In the genomic region with DNA sequence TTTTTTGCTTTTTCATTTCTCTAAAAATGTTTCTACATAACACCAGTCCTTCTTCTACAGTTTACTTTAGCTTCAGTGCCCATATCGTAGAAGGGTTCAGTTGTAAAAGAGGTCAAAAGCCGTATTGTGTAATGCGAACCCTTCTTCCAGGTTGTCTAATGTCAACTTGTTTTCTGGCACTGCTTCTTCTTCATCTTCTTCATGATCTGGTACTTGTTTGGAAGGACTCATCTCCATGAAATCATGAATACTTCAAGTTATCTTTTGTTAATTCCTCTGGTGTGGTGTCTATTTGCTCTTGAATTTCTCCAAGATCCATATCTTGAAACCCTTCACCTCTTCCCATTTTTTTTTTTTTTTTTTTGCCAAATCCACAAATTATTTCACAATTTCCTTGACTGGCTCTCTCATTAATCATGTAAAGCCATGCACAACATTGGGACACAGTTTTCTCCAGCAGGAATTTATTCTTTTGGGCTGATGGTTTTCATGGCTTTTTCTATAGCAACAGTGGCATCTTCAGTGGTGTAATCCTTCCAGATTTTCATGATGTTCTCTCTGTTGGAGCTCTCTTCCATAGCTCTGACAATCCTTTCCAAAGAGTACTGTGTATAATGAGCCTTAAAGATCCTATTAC, we compare ENCODE assay signal across 17 cellular contexts.
A peak's percentile ranks its signal among the peaks of the same experiment; 100 is the strongest.
DNase-seq lines count a peak whose midpoint lies in the region; ATAC-seq, FAIRE-seq and TF ChIP-seq lines count a peak whose summit lies in the region.
"Had no signal": no experiment of that assay in that cellular context is flagged by ENCODE, and none has a peak within 500 bp of the region (broad histone marks: within the 10 kb centered on the region; RNA-seq: fewer than 3 reads in every experiment).

No MANE protein-coding gene starts in this region.

- intact Hi-C loops in PC-9 (cut with micrococcal nuclease; ENCODE audit: unreplicated experiment): no loop called here
- intact Hi-C loops in pancreas (cut with DNase I): no loop called here

- TF ChIP-seq CTCF in PC-9 (conservative IDR thresholded peaks at IDR 0.05) (no peak), fibroblast of pulmonary artery (IDR thresholded peaks at IDR 0.05; ENCODE audit: low read length, missing control alignments) (no peak), neural crest cell (conservative IDR thresholded peaks at IDR 0.05) (no peak), pancreas (IDR thresholded peaks at IDR 0.05) (no peak)

- H3F3A ChIP-seq in PC-9 (ENCODE audit: insufficient read depth, low read depth): no peaks in the 10 kb centered on the region

- H2AFZ ChIP-seq in PC-9: 0 out of 2 replicates have a peak overlapping the region, but pooled peaks have one; percentile 66

- no peak for DNase-seq in PC-9
- peak; percentile 20 for DNase-seq in fibroblast of pulmonary artery (ENCODE audit: low read depth)
- DNase-seq in neural crest cell (ENCODE audit: low read depth, low spot score): no peak
- DNase-seq in DMS79 treated with DMSO at 0.1 percent for 48 hours (lab: John Stamatoyannopoulos, UW): no peak
- no peak for DNase-seq in pancreas
- DNase-seq in GM12892 (ENCODE audit: insufficient read length): no peak
- DNase-seq in activated gamma-delta T cell treated with Interleukin-2 at 50 U/mL for 16 hours: no peak
- DNase-seq: C1 segment of cervical spinal cord, HFFc6, NCI-H1417, NCI-H187 treated with DMSO at 0.1 percent for 48 hours, NCI-H345, NCI-H524 treated with DMSO at 0.1 percent for 48 hours, Peyer's patch had no signal

- CTCF ChIA-PET in PC-9 (lab: Charles Lee): no interaction called here

- no peaks in the 10 kb centered on the region for H3K79me2 ChIP-seq in PC-9 (ENCODE audit: low read depth)

- H3K27me3 ChIP-seq in PC-9 (ENCODE audit: insufficient read depth, low read depth) (no peaks in the 10 kb centered on the region), pancreas (peaks cover 0 to 8% (median 0%) of the 10 kb centered on the region in 4 donors)
- H3K27me3 ChIP-seq: Peyer's patch had no signal

- H3K4me2 ChIP-seq in PC-9: no peak overlapping the region

- WGBS in pancreas, 2 donors: 62 to 85% methylated on average over 3 of the region's 3 CpGs

- peaks cover 5% of the 10 kb centered on the region for H3K9me3 Mint-ChIP-seq in neural crest cell
- H3K9me3 Mint-ChIP-seq: HFFc6 had no signal

- H3K4me1 ChIP-seq in PC-9 (replicated peaks; ENCODE audit: insufficient read depth): no peaks in the 10 kb centered on the region
- H3K4me1 ChIP-seq in pancreas: no peaks in the 10 kb centered on the region
- H3K4me1 ChIP-seq: Peyer's patch had no signal

- H3K36me3 ChIP-seq in PC-9 (ENCODE audit: low read depth): no peaks in the 10 kb centered on the region
- H3K36me3 ChIP-seq in pancreas: no peaks in the 10 kb centered on the region
- H3K36me3 ChIP-seq: Peyer's patch had no signal

- peaks cover 24% of the 10 kb centered on the region for H3K4me1 Mint-ChIP-seq in neural crest cell

- H3K27me3 Mint-ChIP-seq in neural crest cell (ENCODE audit: low read depth): no peaks in the 10 kb centered on the region

- no peaks in the 10 kb centered on the region for H4K20me1 ChIP-seq in PC-9 (ENCODE audit: insufficient read depth)

- H3K4me3 ChIP-seq in PC-9: no peak overlapping the region
- H3K4me3 ChIP-seq in fibroblast of pulmonary artery (replicated peaks; ENCODE audit: low read depth, low read length): no peak overlapping the region
- no peak overlapping the region for H3K4me3 ChIP-seq in pancreas
- H3K4me3 ChIP-seq: Peyer's patch had no signal

- ATAC-seq in pancreas: no peak
- ATAC-seq: Right ventricle myocardium inferior had no signal

- POLR2A ChIA-PET in PC-9 (lab: Charles Lee; ENCODE audit: unreplicated experiment): interaction anchor here (1.2 kb wide), 1 partner anchor 10 kb away, joined by 24 read pairs; no protein-coding TSS in a partner anchor

- H3K4me3 Mint-ChIP-seq in neural crest cell: peak overlapping the region; percentile 12
- H3K4me3 Mint-ChIP-seq: HFFc6 had no signal

- H3K9me3 ChIP-seq in PC-9 (ENCODE audit: insufficient read depth, low read depth) (no peaks in the 10 kb centered on the region), pancreas (no peaks in the 10 kb centered on the region)
- H3K9me3 ChIP-seq: Peyer's patch had no signal

- BruUV-seq in PC-9 (replicated peaks; lab: Mats Ljungman, UMichigan): no TSS peak

- TF ChIP-seq POLR2A in GM12892 (IDR thresholded peaks at IDR 0.05; ENCODE audit: low read depth, low read length): no peak

- no peak overlapping the region for H3K27ac Mint-ChIP-seq in neural crest cell (ENCODE audit: unreplicated experiment)
- H3K27ac Mint-ChIP-seq: HFFc6 had no signal

- no peaks in the 10 kb centered on the region for H3K9me2 ChIP-seq in PC-9 (ENCODE audit: insufficient read depth)

- FAIRE-seq in pancreas (lab: Jason Lieb, UNC) (no peak), GM12892 (lab: Jason Lieb, UNC) (no peak)
- FAIRE-seq: D721Med, H54 had no signal

- H3K27ac ChIP-seq in PC-9 (no peak overlapping the region), pancreas (no peak overlapping the region)
- H3K27ac ChIP-seq: Peyer's patch had no signal

- no peaks in the 10 kb centered on the region for H3K36me3 Mint-ChIP-seq in neural crest cell (ENCODE audit: low read depth)
